ENCODE assay signal across 8 cellular contexts in the genomic region with DNA sequence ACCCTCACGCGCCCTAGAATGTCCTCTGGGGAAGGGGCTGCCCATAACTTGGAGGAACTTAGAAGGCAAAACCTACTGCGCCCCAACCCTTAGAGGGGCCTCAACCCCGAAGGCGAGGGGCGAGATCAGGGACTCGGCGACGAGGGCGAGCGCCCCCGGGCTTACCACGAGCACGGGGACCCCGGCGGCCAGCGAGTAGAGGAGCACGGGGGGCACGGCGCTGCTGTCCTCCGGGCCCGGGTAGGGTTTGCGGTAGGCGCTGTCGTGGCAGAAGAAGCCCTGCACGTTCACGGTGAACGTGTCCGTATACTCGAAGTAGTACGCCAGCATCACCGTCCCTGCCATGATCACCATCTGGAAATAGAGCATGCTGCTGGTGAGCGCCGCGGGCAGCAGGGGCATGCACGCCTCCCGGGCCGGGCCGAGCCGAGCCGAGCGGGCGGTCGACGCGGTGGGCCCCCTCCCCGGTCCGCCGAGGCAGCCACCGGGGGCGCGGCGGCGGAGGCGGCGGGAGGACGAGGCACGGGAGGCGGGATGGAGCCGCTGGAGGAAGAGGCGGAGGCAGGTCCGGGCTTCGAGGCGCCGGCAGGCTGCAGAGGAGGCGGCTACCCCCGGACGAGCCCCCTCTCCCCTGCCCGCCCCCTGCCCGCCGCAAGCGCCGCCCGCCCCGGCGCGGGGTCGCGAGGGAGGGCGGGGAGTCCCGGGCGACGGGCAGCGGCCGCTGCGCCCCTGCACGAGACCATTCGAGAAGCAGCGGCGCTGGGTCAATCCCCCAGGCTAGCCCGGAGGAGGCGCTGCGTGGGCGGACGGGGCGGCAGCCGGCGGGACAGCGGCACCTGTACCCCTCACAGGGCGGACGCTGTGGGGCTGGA. TPM values are rescaled to one million over a fixed set of nuclear protein-coding genes. Genes with fewer than 3 reads are reported as not detected.
DNase-seq lines count a peak whose midpoint lies in the region; ATAC-seq, FAIRE-seq and TF ChIP-seq lines count a peak whose summit lies in the region.

A gene with protein sequence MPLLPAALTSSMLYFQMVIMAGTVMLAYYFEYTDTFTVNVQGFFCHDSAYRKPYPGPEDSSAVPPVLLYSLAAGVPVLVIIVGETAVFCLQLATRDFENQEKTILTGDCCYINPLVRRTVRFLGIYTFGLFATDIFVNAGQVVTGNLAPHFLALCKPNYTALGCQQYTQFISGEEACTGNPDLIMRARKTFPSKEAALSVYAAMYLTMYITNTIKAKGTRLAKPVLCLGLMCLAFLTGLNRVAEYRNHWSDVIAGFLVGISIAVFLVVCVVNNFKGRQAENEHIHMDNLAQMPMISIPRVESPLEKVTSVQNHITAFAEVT (minus strand): TSS at position 592 of the 872 bp plus-strand sequence. CDS start 190 bp downstream, at position 402.

- TF ChIP-seq CTCF in RWPE2 (IDR thresholded peaks at IDR 0.05; ENCODE audit: poor library complexity, severe bottlenecking) (no peak), mammary epithelial cell (conservative IDR thresholded peaks at IDR 0.05 in 1 of 2, IDR thresholded peaks at IDR 0.05 in 1 of 2; ENCODE audit: extremely low read depth in 1 of 2, insufficient read depth in 1 of 2, low read depth in 1 of 2, low read length in 2 of 2) (no peak)

- 14% methylated on average over 10 of the region's 101 CpGs for WGBS in mammary epithelial cell (ENCODE audit: low coverage, missing lambda C conversion rate)

- DNase-seq in GM12892 (ENCODE audit: insufficient read length) (peak; percentile 5), RWPE2 (ENCODE audit: low spot score) (peak; percentile 43), mammary epithelial cell (no peak), HCEC 1CT (no peak), OCI-M1 (lab: John Stamatoyannopoulos, UW) (no peak)
- DNase-seq in stimulated activated naive CD4-positive, alpha-beta T cell treated with Interleukin-2 at 50 U/mL for 16 hours (lab: John Stamatoyannopoulos, UW), result peak; percentile 7

- no peak for FAIRE-seq in GM12892 (lab: Jason Lieb, UNC)

- ATAC-seq in RWPE2 (ENCODE audit: low read depth), result peak; percentile 56
- no peak for ATAC-seq in GM18867 (IDR thresholded peaks at IDR 0.05; ENCODE audit: unreplicated experiment)

- intact Hi-C loops in mammary epithelial cell (cut with micrococcal nuclease), result no loop called here

- no peak within 1 kb of the TSS for H3K9ac ChIP-seq in mammary epithelial cell (ENCODE audit: insufficient read depth, low read length)

- BruUV-seq in mammary epithelial cell (replicated peaks; lab: Mats Ljungman, UMichigan), result no TSS peak

- peaks cover 41% of the 10 kb centered on the region for H3K27me3 ChIP-seq in RWPE2 (ENCODE audit: insufficient read depth, poor library complexity, severe bottlenecking)
- H3K27me3 ChIP-seq in mammary epithelial cell (ENCODE audit: insufficient read depth, low read length), result peaks cover 31% of the 10 kb centered on the region
- H3K27me3 ChIP-seq in layer of hippocampus (ENCODE audit: control insufficient read depth, insufficient read depth, low read length), result peaks cover 16% of the 10 kb centered on the region

- no peaks in the 10 kb centered on the region for H4K20me1 ChIP-seq in mammary epithelial cell (ENCODE audit: insufficient read depth, low read length)

- no peak for TF ChIP-seq POLR2A in GM12892 (IDR thresholded peaks at IDR 0.05; ENCODE audit: low read depth, low read length)

- H2AFZ ChIP-seq in mammary epithelial cell (ENCODE audit: low read depth, low read length), result peak within 1 kb of the TSS; percentile 82

- dilution Hi-C loops in mammary epithelial cell (cut with HindIII; ENCODE audit: low sequenced_read_pairs), result no loop called here

- peak within 1 kb of the TSS; percentile 95 for H3K4me2 ChIP-seq in mammary epithelial cell (ENCODE audit: insufficient read depth, low read depth, low read length)

- H3K4me1 ChIP-seq in RWPE2 (ENCODE audit: insufficient read depth, poor library complexity, severe bottlenecking) (no peaks in the 10 kb centered on the region), mammary epithelial cell (ENCODE audit: insufficient read depth, low read length) (peaks cover 11% of the 10 kb centered on the region)

- CTCF ChIA-PET in mammary epithelial cell (lab: Charles Lee; ENCODE audit: low non-redundant PET), result no interaction called here

- no peaks in the 10 kb centered on the region for H3K9me3 ChIP-seq in RWPE2 (ENCODE audit: severe bottlenecking)
- H3K9me3 ChIP-seq in mammary epithelial cell (replicated peaks; ENCODE audit: insufficient read depth, low read length), result no peaks in the 10 kb centered on the region

- no peaks in the 10 kb centered on the region for H3K79me2 ChIP-seq in mammary epithelial cell (ENCODE audit: insufficient read depth, low read length)

- H3K27ac ChIP-seq in RWPE2 (ENCODE audit: poor library complexity, severe bottlenecking) (no peak within 1 kb of the TSS), mammary epithelial cell (ENCODE audit: insufficient read depth, low read depth, low read length) (no peak within 1 kb of the TSS), layer of hippocampus (ENCODE audit: low read depth, low read length) (peak within 1 kb of the TSS; percentile 33)

- H3K4me3 ChIP-seq in RWPE2 (ENCODE audit: severe bottlenecking), result peak within 1 kb of the TSS; percentile 30
- peak within 1 kb of the TSS in 2 of 3 experiments; percentile 28 to 46 for H3K4me3 ChIP-seq in mammary epithelial cell (replicated peaks in 1 of 3; ENCODE audit: insufficient read depth in 1 of 3, low read depth in 2 of 3, low read length in 3 of 3)

- no peaks in the 10 kb centered on the region for H3K36me3 ChIP-seq in RWPE2 (ENCODE audit: low read depth)
- no peaks in the 10 kb centered on the region for H3K36me3 ChIP-seq in mammary epithelial cell (ENCODE audit: insufficient read depth, low read length)

- in situ Hi-C loops in mammary epithelial cell (cut with MboI; ENCODE audit: low sequenced_read_pairs in 2 of 2), result no loop called here

RNA-seq across cellular contexts. Expression of the gene that starts here (rescaled TPM):
- polyA plus RNA-seq in GM12892 (2012; ENCODE audit: missing spikeins), result not detected
- not detected for total RNA-seq in mammary epithelial cell
- 0.06 TPM for polyA plus RNA-seq in mammary epithelial cell
- polyA minus RNA-seq in mammary epithelial cell, result not detected

Comparison
In these comparisons a context has a peak if more than half of its experiments do, and no peak if none do; other contexts are left out.
1. DNase-seq: peak in GM12892 (single experiment), RWPE2 (single experiment) and stimulated activated naive CD4-positive, alpha-beta T cell treated with Interleukin-2 at 50 U/mL for 16 hours (single experiment); none in mammary epithelial cell (single experiment), HCEC 1CT (single experiment) and OCI-M1 (single experiment).